ENCODE assay signal across 11 cellular contexts in genomic region chrX:17247144-17247543, GRCh38.
"Had no signal": no experiment of that assay in that cellular context is flagged by ENCODE, and none has a peak within 500 bp of the region (broad histone marks: within the 10 kb centered on the region; RNA-seq: fewer than 3 reads in every experiment).

No MANE protein-coding gene starts in this region.

- H3K36me3 Mint-ChIP-seq: activated naive CD8-positive, alpha-beta T cell; naive thymus-derived CD4-positive, alpha-beta T cell had no signal

- DNase-seq: activated CD4-positive, alpha-beta T cell treated with anti-CD3 and anti-CD28 coated beads, Interleukin-2, amount 50 U/mL, for 48 hours; activated CD4-positive, CD25-positive, alpha-beta regulatory T cell treated with anti-CD3 and anti-CD28 coated beads, Interleukin-2, amount 50 U/mL, for 72 hours; activated gamma-delta T cell; activated T-cell treated with anti-CD3 and anti-CD28 coated beads, Interleukin-2, amount 50 U/mL, for 4 hours; foreskin melanocyte; heart left ventricle; naive thymus-derived CD4-positive, alpha-beta T cell; posterior cingulate gyrus; small intestine had no signal

- H3K4me1 ChIP-seq: heart left ventricle had no signal

- ATAC-seq: activated T-cell treated with anti-CD3 and anti-CD28 coated beads, Interleukin-2, amount 50 U/mL, for 4 hours; heart left ventricle; naive thymus-derived CD4-positive, alpha-beta T cell had no signal

- H3K4me3 Mint-ChIP-seq: activated naive CD8-positive, alpha-beta T cell; activated T-cell treated with anti-CD3 and anti-CD28 coated beads, Interleukin-2, amount 50 U/mL, for 4 hours; naive thymus-derived CD4-positive, alpha-beta T cell had no signal

- H3K27me3 ChIP-seq: heart left ventricle, neutrophil had no signal

- H3K4me3 ChIP-seq: heart left ventricle had no signal

- H3K9me3 Mint-ChIP-seq: activated T-cell treated with anti-CD3 and anti-CD28 coated beads, Interleukin-2, amount 50 U/mL, for 4 hours had no signal

- H3K27ac ChIP-seq: heart left ventricle, neutrophil had no signal

- H3K4me1 Mint-ChIP-seq: naive thymus-derived CD4-positive, alpha-beta T cell had no signal

- H3K27ac Mint-ChIP-seq: activated naive CD8-positive, alpha-beta T cell; naive thymus-derived CD4-positive, alpha-beta T cell had no signal

- H3K36me3 ChIP-seq: heart left ventricle, neutrophil had no signal

- H3K9me3 ChIP-seq: heart left ventricle, neutrophil had no signal
